In genomic region chr7:150665882-150666281, GRCh38 we compare ENCODE assay signal across 16 cellular contexts. TPM values are rescaled to one million over a fixed set of nuclear protein-coding genes. Genes with fewer than 3 reads are reported as not detected.
A peak's percentile ranks its signal among the peaks of the same experiment; 100 is the strongest.
DNase-seq lines count a peak whose midpoint lies in the region; ATAC-seq and TF ChIP-seq lines count a peak whose summit lies in the region.
"Had no signal": no experiment of that assay in that cellular context is flagged by ENCODE, and none has a peak within 500 bp of the region (broad histone marks: within the 10 kb centered on the region; RNA-seq: fewer than 3 reads in every experiment).

No MANE protein-coding gene starts in this region.

- H3K36me3 ChIP-seq in effector memory CD4-positive, alpha-beta T cell (ENCODE audit: control insufficient read depth, insufficient read depth, low read length): no peaks in the 10 kb centered on the region
- H3K36me3 ChIP-seq in esophagus muscularis mucosa: no peaks in the 10 kb centered on the region
- H3K36me3 ChIP-seq: SJCRH30, uterus had no signal

- H3K27me3 Mint-ChIP-seq in activated CD8-positive, alpha-beta memory T cell treated with anti-CD3 and anti-CD28 coated beads, Interleukin-2, amount 10 ng/mL, durations not matched to agents 7 days and 5 days: no peaks in the 10 kb centered on the region
- no peaks in the 10 kb centered on the region for H3K27me3 Mint-ChIP-seq in T-cell

- H3K27ac ChIP-seq in effector memory CD4-positive, alpha-beta T cell (ENCODE audit: insufficient read depth, low read length, poor library complexity, severe bottlenecking): peak overlapping the region; percentile 76
- H3K27ac ChIP-seq in esophagus muscularis mucosa (replicated peaks in 1 of 4): no peak overlapping the region
- H3K27ac ChIP-seq: SJCRH30, uterus had no signal

- peaks cover 67% of the 10 kb centered on the region for H3K4me1 ChIP-seq in effector memory CD4-positive, alpha-beta T cell (ENCODE audit: control insufficient read depth, insufficient read depth, low read length, poor library complexity, severe bottlenecking)
- H3K4me1 ChIP-seq in esophagus muscularis mucosa: no peaks in the 10 kb centered on the region
- H3K4me1 ChIP-seq: SJCRH30, uterus had no signal

- peaks cover 92% of the 10 kb centered on the region for H3K4me1 Mint-ChIP-seq in activated CD8-positive, alpha-beta memory T cell treated with anti-CD3 and anti-CD28 coated beads, Interleukin-2, amount 10 ng/mL, durations not matched to agents 7 days and 5 days
- H3K4me1 Mint-ChIP-seq in T-cell: peaks cover 92 to 96% (median 93%) of the 10 kb centered on the region in 3 donors

- no peak for ATAC-seq in activated CD8-positive, alpha-beta memory T cell treated with anti-CD3 and anti-CD28 coated beads, Interleukin-2, amount 10 ng/mL, durations not matched to agents 7 days and 5 days
- ATAC-seq in T-cell (replicated peaks in 1 of 4) (no peak), GM21515 (IDR thresholded peaks at IDR 0.05; ENCODE audit: unreplicated experiment) (no peak)
- ATAC-seq in stimulated activated naive CD8-positive, alpha-beta T cell treated with anti-CD3 and anti-CD28 coated beads, Interleukin-15, Interleukin-2, amounts not matched to agents 100 U/mL and 50 U/mL, for 24 hours: no peak

- H3K4me3 Mint-ChIP-seq in activated CD8-positive, alpha-beta memory T cell treated with anti-CD3 and anti-CD28 coated beads, Interleukin-2, amount 10 ng/mL, durations not matched to agents 7 days and 5 days: no peak overlapping the region
- H3K4me3 Mint-ChIP-seq in T-cell: peak overlapping the region in 2 of 3 donors; percentile 18 to 54

- no peaks in the 10 kb centered on the region for H3K27me3 ChIP-seq in effector memory CD4-positive, alpha-beta T cell (replicated peaks; ENCODE audit: control insufficient read depth, insufficient read depth, low read length, poor library complexity, severe bottlenecking)
- H3K27me3 ChIP-seq in esophagus muscularis mucosa: no peaks in the 10 kb centered on the region
- H3K27me3 ChIP-seq: SJCRH30, uterus had no signal

- CTCF ChIA-PET in activated CD8-positive, alpha-beta memory T cell treated with anti-CD3 and anti-CD28 coated beads, Interleukin-2, amount 10 ng/mL, durations not matched to agents 7 days and 5 days (lab: Charles Lee): interaction anchor here (1.4 to 2.4 kb wide), 4 partner anchors 20 to 217 kb away, joined by 3 to 8 read pairs (median 4); partner anchors contain the start of gene GIMAP8
- CTCF ChIA-PET in T-cell (lab: Charles Lee): interaction anchor here in 1 of 2 donors (1.3 kb wide), 1 partner anchor 98 kb away, joined by 3 read pairs; no protein-coding TSS in a partner anchor

- POLR2A ChIA-PET in T-cell (lab: Charles Lee): interaction anchor here in 1 of 2 donors (0.6 kb wide), 1 partner anchor 233 kb away, joined by 4 read pairs; no protein-coding TSS in a partner anchor

- H3K27ac Mint-ChIP-seq in activated CD8-positive, alpha-beta memory T cell treated with anti-CD3 and anti-CD28 coated beads, Interleukin-2, amount 10 ng/mL, durations not matched to agents 7 days and 5 days: peak overlapping the region; percentile 93
- peak overlapping the region; percentile 98 to 99 for H3K27ac Mint-ChIP-seq in T-cell

- whole genome bisulfite sequencing in esophagus muscularis mucosa: 90% methylated on average over 2 of the region's 2 CpGs

- DNase-seq in activated CD8-positive, alpha-beta memory T cell treated with anti-CD3 and anti-CD28 coated beads, Interleukin-2, amount 10 ng/mL, durations not matched to agents 7 days and 5 days: no peak
- DNase-seq in activated CD8-positive, alpha-beta memory T cell treated with anti-CD3 and anti-CD28 coated beads for 24 hours: no peak
- DNase-seq in T-cell (peak in 10 of 34 experiments; percentile 17 to 55 (median 37)), esophagus muscularis mucosa (ENCODE audit: extremely low spot score) (no peak), nucleus accumbens (lab: John Stamatoyannopoulos, UW) (no peak)
- DNase-seq in effector memory CD4-positive, alpha-beta T cell: no peak
- peak; percentile 21 for DNase-seq in stimulated activated naive CD8-positive, alpha-beta T cell treated with anti-CD3 and anti-CD28 coated beads, Interleukin-15, Interleukin-2, amounts not matched to agents 100 U/mL and 50 U/mL, for 24 hours
- DNase-seq: cortex of kidney, H7, NCI-H1105, NCI-H2171 treated with DMSO at 0.1 percent for 48 hours, SJCRH30, uterus had no signal

- peaks cover 5% of the 10 kb centered on the region for H3K9me3 Mint-ChIP-seq in activated CD8-positive, alpha-beta memory T cell treated with anti-CD3 and anti-CD28 coated beads, Interleukin-2, amount 10 ng/mL, durations not matched to agents 7 days and 5 days (ENCODE audit: low read depth)
- H3K9me3 Mint-ChIP-seq in T-cell: peaks cover 0 to 11% (median 4%) of the 10 kb centered on the region in 3 donors

- TF ChIP-seq POLR2A in esophagus muscularis mucosa (IDR thresholded peaks at IDR 0.05; ENCODE audit: low read depth): no peak

- intact Hi-C loops in esophagus muscularis mucosa (cut with DNase I): no loop called here

- peak overlapping the region; percentile 16 for H3K4me3 ChIP-seq in effector memory CD4-positive, alpha-beta T cell (ENCODE audit: insufficient read depth, low read depth, low read length, poor library complexity, severe bottlenecking)
- H3K4me3 ChIP-seq in esophagus muscularis mucosa: no peak overlapping the region
- H3K4me3 ChIP-seq: SJCRH30, uterus had no signal

- no peaks in the 10 kb centered on the region for H3K9me3 ChIP-seq in effector memory CD4-positive, alpha-beta T cell (ENCODE audit: control insufficient read depth, low read length)
- H3K9me3 ChIP-seq in esophagus muscularis mucosa: peaks cover 0 to 7% (median 2%) of the 10 kb centered on the region in 4 donors
- H3K9me3 ChIP-seq: SJCRH30, uterus had no signal

- no peak for TF ChIP-seq CTCF in esophagus muscularis mucosa (IDR thresholded peaks at IDR 0.05)

- peaks cover 29% of the 10 kb centered on the region for H3K36me3 Mint-ChIP-seq in activated CD8-positive, alpha-beta memory T cell treated with anti-CD3 and anti-CD28 coated beads, Interleukin-2, amount 10 ng/mL, durations not matched to agents 7 days and 5 days
- H3K36me3 Mint-ChIP-seq in T-cell: peaks cover 23% of the 10 kb centered on the region

- no peak for TF ChIP-seq EP300 in esophagus muscularis mucosa (IDR thresholded peaks at IDR 0.05)

RNA-seq across cellular contexts. Expression of gene GIMAP2, which starts 19.6 kb away (rescaled TPM):
- total RNA-seq in activated CD8-positive, alpha-beta memory T cell treated with anti-CD3 and anti-CD28 coated beads, Interleukin-2, amount 10 ng/mL, durations not matched to agents 7 days and 5 days: 10 to 100 TPM; 60.3 to 80.0 TPM
- total RNA-seq in T-cell (100 to 1,000 TPM in 4 of 5 donors, 10 to 100 TPM in 1; 83.2 to 226 (median 183) TPM), esophagus muscularis mucosa (1 to 10 TPM; 5.4 to 9.7 (median 6.5) TPM)
- total RNA-seq: astrocyte, H7, SJCRH30 had no signal

RNA-seq across cellular contexts. Expression of gene GIMAP6, which starts 33.7 kb away (rescaled TPM):
- 10 to 100 TPM; 54.6 to 65.0 TPM for total RNA-seq in activated CD8-positive, alpha-beta memory T cell treated with anti-CD3 and anti-CD28 coated beads, Interleukin-2, amount 10 ng/mL, durations not matched to agents 7 days and 5 days
- total RNA-seq in T-cell (100 to 1,000 TPM in 3 of 5 donors, 10 to 100 TPM in 2; 55.0 to 168 (median 150) TPM), esophagus muscularis mucosa (10 to 100 TPM; 25.7 to 45.9 (median 37.2) TPM)
- total RNA-seq: astrocyte, H7, myocyte, SJCRH30 had no signal

RNA-seq across cellular contexts. Expression of gene GIMAP1, which starts 50.5 kb away (rescaled TPM):
- 10 to 100 TPM in 1 of 2 experiments, 1 to 10 TPM in 1; 6.8 to 12.4 TPM for total RNA-seq in activated CD8-positive, alpha-beta memory T cell treated with anti-CD3 and anti-CD28 coated beads, Interleukin-2, amount 10 ng/mL, durations not matched to agents 7 days and 5 days
- total RNA-seq in T-cell (10 to 100 TPM; 23.5 to 99.9 (median 76.8) TPM), esophagus muscularis mucosa (10 to 100 TPM in 2 of 4 donors, 1 to 10 TPM in 2; 6.6 to 13.0 (median 8.5) TPM)
- total RNA-seq: astrocyte, H7, myocyte, SJCRH30 had no signal

Comparison
In these comparisons a context has a peak if more than half of its experiments do, and no peak if none do; other contexts are left out.
1. RNA of gene GIMAP2, which starts 19.6 kb away (total RNA-seq): 83.2 to 226 TPM in T-cell and 60.3 to 80.0 TPM in activated CD8-positive, alpha-beta memory T cell treated with anti-CD3 and anti-CD28 coated beads, Interleukin-2, amount 10 ng/mL, durations not matched to agents 7 days and 5 days; 5.4 to 9.7 TPM in esophagus muscularis mucosa; every median in the first group is over 4 times any median in the second.